ENCODE assay signal across 1 cellular context in genomic region chr3:185823280-185824044, GRCh38.
TF ChIP-seq lines count a peak whose summit lies in the region.

No MANE protein-coding gene starts in this region.

TF ChIP-seq in K562, 482 proteins besides CTCF, POLR2A, EP300 and RAD21 (continued from another document and continues in another):
- no peak for TF ChIP-seq ZNF398 (CRISPR knock-in tag; IDR thresholded peaks at IDR 0.05)
- TF ChIP-seq ETS1 (conservative IDR thresholded peaks at IDR 0.05; ENCODE audit: control insufficient read depth, low read depth, low read length): 0 out of 2 replicates have a peak, but pooled peaks have one; percentile 29
- no peak for TF ChIP-seq ZNF449 (CRISPR knock-in tag; IDR thresholded peaks at IDR 0.05)
- no peak for TF ChIP-seq U2AF2 (optimal IDR thresholded peaks at IDR 0.05; ENCODE audit: low read depth, low read length)
- peak; percentile 58 for TF ChIP-seq RB1 (IDR thresholded peaks at IDR 0.05; ENCODE audit: low read depth)
- no peak for TF ChIP-seq RUNX1 (IDR thresholded peaks at IDR 0.05; ENCODE audit: low read depth)
- TF ChIP-seq ZBTB7A (IDR thresholded peaks at IDR 0.05; ENCODE audit: borderline replicate concordance, control insufficient read depth, low read depth, low read length): peak; percentile 97
- peak; percentile 19; the same call in 1 of the 2 replicates for TF ChIP-seq HDAC2 (IDR thresholded peaks at IDR 0.05)
- TF ChIP-seq XRCC5 (IDR thresholded peaks at IDR 0.05; ENCODE audit: low read depth, low read length): 0 out of 2 replicates have a peak, but pooled peaks have one; percentile 42
- peak; percentile 75 for TF ChIP-seq ATF7 (IDR thresholded peaks at IDR 0.05)
- TF ChIP-seq ZNF511 (CRISPR knock-in tag; IDR thresholded peaks at IDR 0.05): no peak
- no peak for TF ChIP-seq HDGF (IDR thresholded peaks at IDR 0.05)
- no peak for TF ChIP-seq PHB (CRISPR knock-in tag; IDR thresholded peaks at IDR 0.05)
- TF ChIP-seq ZNF239 (CRISPR knock-in tag; IDR thresholded peaks at IDR 0.05): no peak
- no peak for TF ChIP-seq ZNF699 (CRISPR knock-in tag; IDR thresholded peaks at IDR 0.05; ENCODE audit: insufficient replicate concordance)
- TF ChIP-seq MLLT1 (IDR thresholded peaks at IDR 0.05): peak; percentile 25 to 54; a peak in 1 of 4 replicates
- peak; percentile 62 for TF ChIP-seq RBM22 (IDR thresholded peaks at IDR 0.05; ENCODE audit: low read depth, low read length, poor library complexity, severe bottlenecking)
- TF ChIP-seq NONO (IDR thresholded peaks at IDR 0.05; ENCODE audit: low read depth in 2 of 2, low read length in 1 of 2): peak in 1 of 2 experiments; percentile 47; a peak in 1 of 4 replicates
- TF ChIP-seq HNRNPLL (IDR thresholded peaks at IDR 0.05; ENCODE audit: low read depth, low read length, poor library complexity, severe bottlenecking): peak; percentile 47
- TF ChIP-seq LEF1 (IDR thresholded peaks at IDR 0.05): no peak
- no peak for TF ChIP-seq PRDM10 (IDR thresholded peaks at IDR 0.05; ENCODE audit: partially characterized antibody)
- peak; percentile 87 for TF ChIP-seq RBBP5 (IDR thresholded peaks at IDR 0.05; ENCODE audit: borderline replicate concordance, insufficient read depth, low read length, poor library complexity, severe bottlenecking)
- TF ChIP-seq PHF8 (IDR thresholded peaks at IDR 0.05; ENCODE audit: borderline replicate concordance, low read length): peak; percentile 37; the same call in 1 of the 2 replicates
- no peak for TF ChIP-seq FIP1L1 (IDR thresholded peaks at IDR 0.05; ENCODE audit: low read depth, low read length, poor library complexity, severe bottlenecking)
- peak; percentile 81 for TF ChIP-seq RBFOX2 (IDR thresholded peaks at IDR 0.05; ENCODE audit: low read depth, low read length)
- 0 out of 2 replicates have a peak, but pooled peaks have one; percentile 15 for TF ChIP-seq TFAP4 (CRISPR knock-in tag; IDR thresholded peaks at IDR 0.05; ENCODE audit: borderline replicate concordance)
- no peak for TF ChIP-seq MITF (IDR thresholded peaks at IDR 0.05)
- TF ChIP-seq HMGN3 (IDR thresholded peaks at IDR 0.05; ENCODE audit: borderline replicate concordance, extremely low read depth, insufficient read length, low read depth, low read length): peak; percentile 33
- TF ChIP-seq ZNF740 (CRISPR knock-in tag; IDR thresholded peaks at IDR 0.05): no peak
- peak in 1 of 2 experiments; percentile 27; a peak in 1 of 4 replicates for TF ChIP-seq ZNF740 (tag; IDR thresholded peaks at IDR 0.05)
- TF ChIP-seq RHOXF2B (CRISPR knock-in tag; conservative IDR thresholded peaks at IDR 0.05): no peak
- no peak for TF ChIP-seq SNAPC5 (CRISPR knock-in tag; IDR thresholded peaks at IDR 0.05)
- peak; percentile 41; the same call in 1 of the 2 replicates for TF ChIP-seq EGR1 (conservative IDR thresholded peaks at IDR 0.05)
- peak; percentile 24 for TF ChIP-seq TAF1 (IDR thresholded peaks at IDR 0.05; ENCODE audit: control insufficient read depth, extremely low read depth, insufficient read depth, low read length, severe bottlenecking)
- peak in 1 of 2 experiments; percentile 25; a peak in 1 of 4 replicates for TF ChIP-seq ZNF639 (CRISPR knock-in tag; conservative IDR thresholded peaks at IDR 0.05 in 1 of 2, IDR thresholded peaks at IDR 0.05 in 1 of 2)
- no peak for TF ChIP-seq ZNF785 (CRISPR knock-in tag; IDR thresholded peaks at IDR 0.05)
- no peak for TF ChIP-seq POLR2B (IDR thresholded peaks at IDR 0.05; ENCODE audit: low read depth, partially characterized antibody)
- no peak for TF ChIP-seq ZBTB1 (CRISPR knock-in tag; IDR thresholded peaks at IDR 0.05; ENCODE audit: borderline replicate concordance, low read depth)
- TF ChIP-seq BRD4 (IDR thresholded peaks at IDR 0.05): peak; percentile 44; the same call in 1 of the 2 replicates
- no peak for TF ChIP-seq ASH1L (IDR thresholded peaks at IDR 0.05; ENCODE audit: borderline replicate concordance, low read depth, partially characterized antibody)
- TF ChIP-seq ZNF76 (CRISPR knock-in tag; IDR thresholded peaks at IDR 0.05; ENCODE audit: borderline replicate concordance): no peak
- peak; percentile 66 for TF ChIP-seq CHD1 (IDR thresholded peaks at IDR 0.05; ENCODE audit: low read length)
